ENCODE assay signal across 19 cellular contexts in genomic region chr19:32337176-32337808, GRCh38. TPM values are rescaled to one million over a fixed set of nuclear protein-coding genes. Genes with fewer than 3 reads are reported as not detected.
A peak's percentile ranks its signal among the peaks of the same experiment; 100 is the strongest.
DNase-seq lines count a peak whose midpoint lies in the region; ATAC-seq, FAIRE-seq and TF ChIP-seq lines count a peak whose summit lies in the region.
"Had no signal": no experiment of that assay in that cellular context is flagged by ENCODE, and none has a peak within 500 bp of the region (broad histone marks: within the 10 kb centered on the region; RNA-seq: fewer than 3 reads in every experiment).

No MANE protein-coding gene starts in this region.

- TF ChIP-seq CTCF in AG10803 (conservative IDR thresholded peaks at IDR 0.05; ENCODE audit: low read length), result no peak
- no peak for TF ChIP-seq CTCF in astrocyte (IDR thresholded peaks at IDR 0.05; ENCODE audit: insufficient read depth, low read depth, low read length)

- no peaks in the 10 kb centered on the region for H3K79me2 ChIP-seq in astrocyte (ENCODE audit: insufficient read depth, low read length)

- peak; percentile 23 to 61 for ATAC-seq in left cardiac atrium
- ATAC-seq in stimulated activated memory B cell treated with anti-CD40 and anti-IgM and Interleukin-4, amounts not matched to agents 10 μg/mL and 1 μg/mL and 100 μg/mL, for 72 hours, result no peak
- ATAC-seq: stimulated activated naive CD8-positive, alpha-beta T cell treated with anti-CD3 and anti-CD28 coated beads, Interleukin-15, amount 100 ng/mL, for 72 hours had no signal

- no peaks in the 10 kb centered on the region for H3K36me3 Mint-ChIP-seq in astrocyte (ENCODE audit: low read depth, unreplicated experiment)
- no peaks in the 10 kb centered on the region for H3K36me3 Mint-ChIP-seq in stimulated activated memory B cell treated with anti-CD40 and anti-IgM and Interleukin-4, amounts not matched to agents 10 μg/mL and 1 μg/mL and 100 μg/mL, for 72 hours

- H3K36me3 ChIP-seq in astrocyte (ENCODE audit: insufficient read depth, low read length), result no peaks in the 10 kb centered on the region
- H3K36me3 ChIP-seq: pancreas had no signal

- no peaks in the 10 kb centered on the region for H3K9me3 ChIP-seq in astrocyte (ENCODE audit: insufficient read depth, low read depth, low read length)
- H3K9me3 ChIP-seq: pancreas had no signal

- H3K4me3 ChIP-seq in AG10803 (ENCODE audit: low read length) (peak overlapping the region; percentile 51), astrocyte (ENCODE audit: insufficient read depth, low read depth, low read length) (no peak overlapping the region), skeletal muscle cell (ENCODE audit: low read depth, low read length) (peak overlapping the region; percentile 3)
- H3K4me3 ChIP-seq: pancreas had no signal

- peak overlapping the region; percentile 2 for H2AFZ ChIP-seq in astrocyte (ENCODE audit: low read depth, low read length)

- no peaks in the 10 kb centered on the region for H3K4me1 Mint-ChIP-seq in astrocyte (ENCODE audit: low read depth, unreplicated experiment)
- no peaks in the 10 kb centered on the region for H3K4me1 Mint-ChIP-seq in stimulated activated memory B cell treated with anti-CD40 and anti-IgM and Interleukin-4, amounts not matched to agents 10 μg/mL and 1 μg/mL and 100 μg/mL, for 72 hours
- H3K4me1 Mint-ChIP-seq: B cell; stimulated activated naive CD8-positive, alpha-beta T cell treated with anti-CD3 and anti-CD28 coated beads, Interleukin-15, amount 100 ng/mL, for 72 hours had no signal

- H3K27me3 ChIP-seq in astrocyte (ENCODE audit: insufficient read depth, low read length), result peaks cover 5% of the 10 kb centered on the region
- H3K27me3 ChIP-seq: pancreas had no signal

- H3K9ac ChIP-seq in astrocyte (ENCODE audit: low read length), result no peak overlapping the region

- H3K4me3 Mint-ChIP-seq in astrocyte (ENCODE audit: unreplicated experiment), result no peak overlapping the region
- no peak overlapping the region for H3K4me3 Mint-ChIP-seq in stimulated activated memory B cell treated with anti-CD40 and anti-IgM and Interleukin-4, amounts not matched to agents 10 μg/mL and 1 μg/mL and 100 μg/mL, for 72 hours
- H3K4me3 Mint-ChIP-seq: B cell; stimulated activated naive CD8-positive, alpha-beta T cell treated with anti-CD3 and anti-CD28 coated beads, Interleukin-15, amount 100 ng/mL, for 72 hours had no signal

- no peaks in the 10 kb centered on the region for H3K9me3 Mint-ChIP-seq in astrocyte (ENCODE audit: unreplicated experiment)
- no peaks in the 10 kb centered on the region for H3K9me3 Mint-ChIP-seq in stimulated activated memory B cell treated with anti-CD40 and anti-IgM and Interleukin-4, amounts not matched to agents 10 μg/mL and 1 μg/mL and 100 μg/mL, for 72 hours
- H3K9me3 Mint-ChIP-seq: stimulated activated naive CD8-positive, alpha-beta T cell treated with anti-CD3 and anti-CD28 coated beads, Interleukin-15, amount 100 ng/mL, for 72 hours had no signal

- H3K4me2 ChIP-seq in astrocyte (ENCODE audit: low read length), result peak overlapping the region; percentile 19

- no peak overlapping the region for H3K27ac Mint-ChIP-seq in astrocyte (ENCODE audit: unreplicated experiment)
- no peak overlapping the region for H3K27ac Mint-ChIP-seq in stimulated activated memory B cell treated with anti-CD40 and anti-IgM and Interleukin-4, amounts not matched to agents 10 μg/mL and 1 μg/mL and 100 μg/mL, for 72 hours
- H3K27ac Mint-ChIP-seq: B cell; stimulated activated naive CD8-positive, alpha-beta T cell treated with anti-CD3 and anti-CD28 coated beads, Interleukin-15, amount 100 ng/mL, for 72 hours had no signal

- peaks cover 28% of the 10 kb centered on the region for H3K27me3 Mint-ChIP-seq in astrocyte (ENCODE audit: low read depth, unreplicated experiment)
- H3K27me3 Mint-ChIP-seq in stimulated activated memory B cell treated with anti-CD40 and anti-IgM and Interleukin-4, amounts not matched to agents 10 μg/mL and 1 μg/mL and 100 μg/mL, for 72 hours, result peaks cover 9% of the 10 kb centered on the region
- H3K27me3 Mint-ChIP-seq: stimulated activated naive CD8-positive, alpha-beta T cell treated with anti-CD3 and anti-CD28 coated beads, Interleukin-15, amount 100 ng/mL, for 72 hours had no signal

- H3K27ac ChIP-seq in astrocyte (ENCODE audit: low read depth, low read length), result no peak overlapping the region
- H3K27ac ChIP-seq: pancreas had no signal

- FAIRE-seq in astrocyte (lab: Jason Lieb, UNC), result no peak
- FAIRE-seq: G401.6, GM12891, pancreas had no signal

- intact Hi-C loops in left cardiac atrium (cut with DNase I), result no loop called here

- no peaks in the 10 kb centered on the region for H4K20me1 ChIP-seq in astrocyte (ENCODE audit: insufficient read depth, low read length)

- no peaks in the 10 kb centered on the region for H3K4me1 ChIP-seq in astrocyte (ENCODE audit: insufficient read depth, low read length)
- H3K4me1 ChIP-seq: pancreas had no signal

- DNase-seq in AG10803 (ENCODE audit: low read depth) (peak; percentile 8), astrocyte (ENCODE audit: low read depth) (no peak), left cardiac atrium (no peak), skeletal muscle cell (ENCODE audit: low read depth) (no peak), NCI-H2081 (lab: John Stamatoyannopoulos, UW) (no peak), NCI-H2029 (lab: John Stamatoyannopoulos, UW) (no peak)
- no peak for DNase-seq in activated effector memory CD4-positive, alpha-beta T cell treated with Interleukin-2 at 50 U/mL for 16 hours
- DNase-seq: activated CD4-positive, alpha-beta T cell treated with anti-CD3 and anti-CD28 coated beads for 1 hour; activated CD8-positive, alpha-beta memory T cell treated with anti-CD3 and anti-CD28 coated beads, Interleukin-2, amount 50 U/mL, for 4 hours; GOT3; kidney glomerular epithelial cell; NCI-H1694; NCI-H446 treated with DMSO at 0.1 percent for 48 hours; pancreas; stimulated activated naive CD8-positive, alpha-beta T cell treated with anti-CD3 and anti-CD28 coated beads, Interleukin-15, amount 100 ng/mL, for 72 hours had no signal

RNA-seq across cellular contexts. Expression of gene ZNF507, which starts 8.1 kb away (rescaled TPM):
- total RNA-seq in astrocyte, result 12.4 and 14.7 TPM in 2 replicates
- total RNA-seq in left cardiac atrium, result 10 to 100 TPM; 14.3 to 14.7 TPM
